17 cellular contexts compared by ENCODE assay signal in the genomic region with DNA sequence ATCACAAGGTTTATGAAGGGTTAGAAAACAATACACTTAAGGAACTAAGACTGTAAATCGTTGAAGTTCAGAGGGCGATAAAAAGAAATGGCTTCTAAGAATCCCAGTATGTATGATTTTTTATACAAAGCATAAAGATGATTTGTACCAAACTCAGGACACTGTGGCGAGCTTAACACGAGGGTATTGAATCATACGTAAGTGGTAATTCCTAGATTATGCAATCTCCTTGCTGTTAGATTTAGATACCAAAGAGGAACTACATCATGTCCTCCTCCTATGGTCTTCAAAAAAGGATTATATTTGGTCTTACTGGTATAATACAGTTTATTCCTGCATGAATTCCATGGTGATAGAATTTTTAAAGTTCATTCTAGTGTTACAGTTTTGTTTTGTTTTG. TPM values are rescaled to one million over a fixed set of nuclear protein-coding genes. Genes with fewer than 3 reads are reported as not detected.
A peak's percentile ranks its signal among the peaks of the same experiment; 100 is the strongest.
DNase-seq lines count a peak whose midpoint lies in the region; ATAC-seq, FAIRE-seq and TF ChIP-seq lines count a peak whose summit lies in the region.
"Had no signal": no experiment of that assay in that cellular context is flagged by ENCODE, and none has a peak within 500 bp of the region (broad histone marks: within the 10 kb centered on the region; RNA-seq: fewer than 3 reads in every experiment).

No MANE protein-coding gene starts in this region.

- H3K36me3 Mint-ChIP-seq in activated T-helper 17 cell treated with anti-CD3 and anti-CD28 coated beads, Interleukin-2, amount 50 U/mL, for 72 hours (ENCODE audit: low read depth) = peaks cover 90% of the 10 kb centered on the region

- no peaks in the 10 kb centered on the region for H3K27me3 ChIP-seq in keratinocyte (ENCODE audit: control insufficient read depth, extremely low read depth, insufficient read depth, low read length)
- H3K27me3 ChIP-seq: colonic mucosa had no signal

- H3K27ac ChIP-seq in keratinocyte (ENCODE audit: control insufficient read depth, insufficient read depth, low read length) = peak overlapping the region; percentile 13
- H3K27ac ChIP-seq: 22Rv1, colonic mucosa, RWPE1 had no signal

- dilution Hi-C loops in keratinocyte (cut with MboI; ENCODE audit: extremely low pct_ligation_motif_present, low sequenced_read_pairs) = no loop called here

- peak overlapping the region; percentile 15 for H3K27ac Mint-ChIP-seq in activated T-helper 17 cell treated with anti-CD3 and anti-CD28 coated beads, Interleukin-2, amount 50 U/mL, for 72 hours

- H4K20me1 ChIP-seq in keratinocyte (ENCODE audit: control insufficient read depth, extremely low read depth, insufficient read depth, low read length) = no peaks in the 10 kb centered on the region

- no peak overlapping the region for H3K9ac ChIP-seq in keratinocyte (ENCODE audit: control insufficient read depth, extremely low read depth, insufficient read depth, low read length)

- H3K9me3 ChIP-seq in keratinocyte (ENCODE audit: control insufficient read depth, low read depth, low read length) = no peaks in the 10 kb centered on the region
- H3K9me3 ChIP-seq: colonic mucosa had no signal

- peaks cover 2 to 3% of the 10 kb centered on the region in 2 experiments for H3K36me3 ChIP-seq in keratinocyte (ENCODE audit: control insufficient read depth in 2 of 2, extremely low read depth in 1 of 2, insufficient read depth in 2 of 2, low read length in 2 of 2)
- H3K36me3 ChIP-seq: colonic mucosa had no signal

- no peak overlapping the region for H3K4me3 ChIP-seq in keratinocyte (ENCODE audit: control insufficient read depth in 2 of 3, extremely low read depth in 1 of 3, insufficient read depth in 2 of 3, low read depth in 1 of 3, low read length in 3 of 3)
- H3K4me3 ChIP-seq: colonic mucosa, smooth muscle cell had no signal

- H3K9me3 Mint-ChIP-seq in activated T-helper 17 cell treated with anti-CD3 and anti-CD28 coated beads, Interleukin-2, amount 50 U/mL, for 72 hours = no peaks in the 10 kb centered on the region

- no peaks in the 10 kb centered on the region for H3K27me3 Mint-ChIP-seq in activated T-helper 17 cell treated with anti-CD3 and anti-CD28 coated beads, Interleukin-2, amount 50 U/mL, for 72 hours

- TF ChIP-seq CTCF in keratinocyte (optimal IDR thresholded peaks at IDR 0.05 in 1 of 3, IDR thresholded peaks at IDR 0.05 in 1 of 3, conservative IDR thresholded peaks at IDR 0.05 in 1 of 3; ENCODE audit: extremely low read depth in 1 of 3, insufficient read depth in 2 of 3, low read length in 3 of 3) = no peak

- no peaks in the 10 kb centered on the region for H3K9me1 ChIP-seq in keratinocyte (ENCODE audit: control insufficient read depth, extremely low read depth, insufficient read depth, low read length)

- H3K4me1 ChIP-seq in keratinocyte (ENCODE audit: control insufficient read depth, extremely low read depth, insufficient read depth, low read length) = peaks cover 4% of the 10 kb centered on the region
- H3K4me1 ChIP-seq: colonic mucosa had no signal

- H3K4me1 Mint-ChIP-seq in activated T-helper 17 cell treated with anti-CD3 and anti-CD28 coated beads, Interleukin-2, amount 50 U/mL, for 72 hours = peaks cover 65% of the 10 kb centered on the region

- ATAC-seq in activated T-helper 17 cell treated with anti-CD3 and anti-CD28 coated beads, Interleukin-2, amount 50 U/mL, for 72 hours (replicated peaks) = no peak
- ATAC-seq in GM19395 (IDR thresholded peaks at IDR 0.05; ENCODE audit: unreplicated experiment) (no peak), GM18867 (IDR thresholded peaks at IDR 0.05; ENCODE audit: unreplicated experiment) (no peak)

- peak overlapping the region; percentile 68 for H3K4me3 Mint-ChIP-seq in activated T-helper 17 cell treated with anti-CD3 and anti-CD28 coated beads, Interleukin-2, amount 50 U/mL, for 72 hours

- peaks cover 51% of the 10 kb centered on the region for H3K79me2 ChIP-seq in keratinocyte (ENCODE audit: control insufficient read depth, insufficient read depth, low read length)

- no peak for FAIRE-seq in keratinocyte (lab: Jason Lieb, UNC)

- DNase-seq in NOMO-1 (lab: John Stamatoyannopoulos, UW; ENCODE audit: unreplicated experiment in 2 of 2) = peak; percentile 4 to 86
- DNase-seq in NOMO-1 treated with dmso at 0.1 percent for 144 hours (lab: John Stamatoyannopoulos, UW; ENCODE audit: unreplicated experiment) = no peak
- peak; percentile 66 to 73 for DNase-seq in Kasumi-1 (lab: John Stamatoyannopoulos, UW)
- no peak for DNase-seq in keratinocyte (ENCODE audit: low read depth, low spot score)
- no peak for DNase-seq in retina
- DNase-seq: activated gamma-delta T cell treated with Interleukin-2 at 50 U/mL for 16 hours, colonic mucosa, foreskin fibroblast, islet precursor cell, MM.1S, NCI-H446 treated with DMSO at 0.1 percent for 48 hours had no signal

- no peak overlapping the region for H2AFZ ChIP-seq in keratinocyte (ENCODE audit: control insufficient read depth, low read length)

- H3K4me2 ChIP-seq in keratinocyte (ENCODE audit: control insufficient read depth, extremely low read depth, insufficient read depth, low read depth, low read length) = no peak overlapping the region
- H3K4me2 ChIP-seq: smooth muscle cell had no signal

RNA-seq across cellular contexts. Expression of a gene that starts 23.9 kb away (rescaled TPM):
- 100 to 1,000 TPM; 103 to 110 TPM for total RNA-seq in activated T-helper 17 cell treated with anti-CD3 and anti-CD28 coated beads, Interleukin-2, amount 50 U/mL, for 72 hours
- polyA plus RNA-seq in keratinocyte = 15.4 to 31.4 TPM (median 21.8 TPM) in 3 replicates
- polyA plus RNA-seq in keratinocyte (2011; ENCODE audit: low read depth) = 12.2 TPM
- polyA plus RNA-seq in keratinocyte (2011; cell fraction: cytosol; rRNA removed) = 15.6 and 19.2 TPM in 2 replicates
- 33.6 and 36.7 TPM in 2 replicates for polyA plus RNA-seq in keratinocyte (2011; cell fraction: nucleus; rRNA removed)
- 18.0 and 24.9 TPM in 2 replicates for polyA plus RNA-seq in keratinocyte (2012; ENCODE audit: low replicate concordance)
- 27.3 to 39.6 TPM (median 29.4 TPM) in 3 replicates for polyA minus RNA-seq in keratinocyte
- polyA minus RNA-seq in keratinocyte (2011; cell fraction: cytosol; rRNA and poly(A)+ RNA removed) = 16.7 TPM
- 29.1 and 53.4 TPM in 2 replicates for polyA minus RNA-seq in keratinocyte (2011; cell fraction: nucleus; rRNA and poly(A)+ RNA removed)

Comparison
In these comparisons a context has a peak if more than half of its experiments do, and no peak if none do; other contexts are left out.
1. DNase-seq: peak in NOMO-1 (2 of 2) and Kasumi-1 (2 of 2); none in NOMO-1 treated with dmso at 0.1 percent for 144 hours (single experiment), keratinocyte (single experiment) and retina (single experiment).